1 cellular context compared by ENCODE assay signal in the genomic region with DNA sequence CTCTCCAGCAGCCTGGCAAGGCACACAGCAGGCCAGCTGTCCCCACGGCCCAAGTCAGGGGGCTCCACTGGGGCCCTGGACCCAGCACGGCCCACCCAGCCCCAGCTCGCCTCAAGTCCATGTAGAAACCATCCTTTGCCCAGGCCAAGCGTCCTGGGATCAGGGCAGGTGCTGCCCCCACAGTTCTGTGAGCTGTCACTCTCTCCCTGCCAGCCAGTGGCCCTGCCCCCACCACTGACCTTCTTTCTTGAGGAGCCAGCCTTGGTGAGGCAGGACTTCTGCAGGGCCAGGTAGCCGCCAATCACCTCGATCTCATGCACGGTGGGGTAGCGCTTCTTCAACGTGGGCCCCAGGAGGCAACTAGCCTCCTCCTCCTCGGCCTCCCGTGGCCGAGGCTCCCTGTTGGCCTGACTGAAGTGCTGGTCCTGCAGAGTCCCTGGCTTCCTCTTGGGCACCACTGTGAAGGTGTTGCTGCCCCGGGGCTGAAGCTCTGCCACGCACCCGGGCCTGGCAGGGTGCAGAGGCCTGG.
A peak's percentile ranks its signal among the peaks of the same experiment; 100 is the strongest.
TF ChIP-seq lines count a peak whose summit lies in the region.

No MANE protein-coding gene starts in this region.

TF ChIP-seq in HepG2, 621 proteins besides CTCF, POLR2A, EP300 and RAD21 (continued from another document):
- TF ChIP-seq, protein P1, sequence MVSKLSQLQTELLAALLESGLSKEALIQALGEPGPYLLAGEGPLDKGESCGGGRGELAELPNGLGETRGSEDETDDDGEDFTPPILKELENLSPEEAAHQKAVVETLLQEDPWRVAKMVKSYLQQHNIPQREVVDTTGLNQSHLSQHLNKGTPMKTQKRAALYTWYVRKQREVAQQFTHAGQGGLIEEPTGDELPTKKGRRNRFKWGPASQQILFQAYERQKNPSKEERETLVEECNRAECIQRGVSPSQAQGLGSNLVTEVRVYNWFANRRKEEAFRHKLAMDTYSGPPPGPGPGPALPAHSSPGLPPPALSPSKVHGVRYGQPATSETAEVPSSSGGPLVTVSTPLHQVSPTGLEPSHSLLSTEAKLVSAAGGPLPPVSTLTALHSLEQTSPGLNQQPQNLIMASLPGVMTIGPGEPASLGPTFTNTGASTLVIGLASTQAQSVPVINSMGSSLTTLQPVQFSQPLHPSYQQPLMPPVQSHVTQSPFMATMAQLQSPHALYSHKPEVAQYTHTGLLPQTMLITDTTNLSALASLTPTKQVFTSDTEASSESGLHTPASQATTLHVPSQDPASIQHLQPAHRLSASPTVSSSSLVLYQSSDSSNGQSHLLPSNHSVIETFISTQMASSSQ (IDR thresholded peaks at IDR 0.05; ENCODE audit: low read depth): no peak
- TF ChIP-seq, protein P1 (CRISPR knock-in tag; IDR thresholded peaks at IDR 0.05; ENCODE audit: borderline replicate concordance): no peak
- TF ChIP-seq ZFP90 (CRISPR knock-in tag; IDR thresholded peaks at IDR 0.05; ENCODE audit: borderline replicate concordance): 0 out of 2 replicates have a peak, but pooled peaks have one; percentile 38
- TF ChIP-seq, protein P2, sequence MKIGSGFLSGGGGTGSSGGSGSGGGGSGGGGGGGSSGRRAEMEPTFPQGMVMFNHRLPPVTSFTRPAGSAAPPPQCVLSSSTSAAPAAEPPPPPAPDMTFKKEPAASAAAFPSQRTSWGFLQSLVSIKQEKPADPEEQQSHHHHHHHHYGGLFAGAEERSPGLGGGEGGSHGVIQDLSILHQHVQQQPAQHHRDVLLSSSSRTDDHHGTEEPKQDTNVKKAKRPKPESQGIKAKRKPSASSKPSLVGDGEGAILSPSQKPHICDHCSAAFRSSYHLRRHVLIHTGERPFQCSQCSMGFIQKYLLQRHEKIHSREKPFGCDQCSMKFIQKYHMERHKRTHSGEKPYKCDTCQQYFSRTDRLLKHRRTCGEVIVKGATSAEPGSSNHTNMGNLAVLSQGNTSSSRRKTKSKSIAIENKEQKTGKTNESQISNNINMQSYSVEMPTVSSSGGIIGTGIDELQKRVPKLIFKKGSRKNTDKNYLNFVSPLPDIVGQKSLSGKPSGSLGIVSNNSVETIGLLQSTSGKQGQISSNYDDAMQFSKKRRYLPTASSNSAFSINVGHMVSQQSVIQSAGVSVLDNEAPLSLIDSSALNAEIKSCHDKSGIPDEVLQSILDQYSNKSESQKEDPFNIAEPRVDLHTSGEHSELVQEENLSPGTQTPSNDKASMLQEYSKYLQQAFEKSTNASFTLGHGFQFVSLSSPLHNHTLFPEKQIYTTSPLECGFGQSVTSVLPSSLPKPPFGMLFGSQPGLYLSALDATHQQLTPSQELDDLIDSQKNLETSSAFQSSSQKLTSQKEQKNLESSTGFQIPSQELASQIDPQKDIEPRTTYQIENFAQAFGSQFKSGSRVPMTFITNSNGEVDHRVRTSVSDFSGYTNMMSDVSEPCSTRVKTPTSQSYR (CRISPR knock-in tag; IDR thresholded peaks at IDR 0.05; ENCODE audit: borderline replicate concordance): peak; percentile 40; the same call in 1 of the 2 replicates
- TF ChIP-seq, protein P3, sequence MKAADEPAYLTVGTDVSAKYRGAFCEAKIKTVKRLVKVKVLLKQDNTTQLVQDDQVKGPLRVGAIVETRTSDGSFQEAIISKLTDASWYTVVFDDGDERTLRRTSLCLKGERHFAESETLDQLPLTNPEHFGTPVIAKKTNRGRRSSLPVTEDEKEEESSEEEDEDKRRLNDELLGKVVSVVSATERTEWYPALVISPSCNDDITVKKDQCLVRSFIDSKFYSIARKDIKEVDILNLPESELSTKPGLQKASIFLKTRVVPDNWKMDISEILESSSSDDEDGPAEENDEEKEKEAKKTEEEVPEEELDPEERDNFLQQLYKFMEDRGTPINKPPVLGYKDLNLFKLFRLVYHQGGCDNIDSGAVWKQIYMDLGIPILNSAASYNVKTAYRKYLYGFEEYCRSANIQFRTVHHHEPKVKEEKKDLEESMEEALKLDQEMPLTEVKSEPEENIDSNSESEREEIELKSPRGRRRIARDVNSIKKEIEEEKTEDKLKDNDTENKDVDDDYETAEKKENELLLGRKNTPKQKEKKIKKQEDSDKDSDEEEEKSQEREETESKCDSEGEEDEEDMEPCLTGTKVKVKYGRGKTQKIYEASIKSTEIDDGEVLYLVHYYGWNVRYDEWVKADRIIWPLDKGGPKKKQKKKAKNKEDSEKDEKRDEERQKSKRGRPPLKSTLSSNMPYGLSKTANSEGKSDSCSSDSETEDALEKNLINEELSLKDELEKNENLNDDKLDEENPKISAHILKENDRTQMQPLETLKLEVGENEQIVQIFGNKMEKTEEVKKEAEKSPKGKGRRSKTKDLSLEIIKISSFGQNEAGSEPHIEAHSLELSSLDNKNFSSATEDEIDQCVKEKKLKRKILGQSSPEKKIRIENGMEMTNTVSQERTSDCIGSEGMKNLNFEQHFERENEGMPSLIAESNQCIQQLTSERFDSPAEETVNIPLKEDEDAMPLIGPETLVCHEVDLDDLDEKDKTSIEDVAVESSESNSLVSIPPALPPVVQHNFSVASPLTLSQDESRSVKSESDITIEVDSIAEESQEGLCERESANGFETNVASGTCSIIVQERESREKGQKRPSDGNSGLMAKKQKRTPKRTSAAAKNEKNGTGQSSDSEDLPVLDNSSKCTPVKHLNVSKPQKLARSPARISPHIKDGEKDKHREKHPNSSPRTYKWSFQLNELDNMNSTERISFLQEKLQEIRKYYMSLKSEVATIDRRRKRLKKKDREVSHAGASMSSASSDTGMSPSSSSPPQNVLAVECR (CRISPR knock-in tag; IDR thresholded peaks at IDR 0.05; ENCODE audit: borderline replicate concordance): 0 out of 2 replicates have a peak, but pooled peaks have one; percentile 16
- 0 out of 2 replicates have a peak, but pooled peaks have one; percentile 32 for TF ChIP-seq TP53 (CRISPR knock-in tag; conservative IDR thresholded peaks at IDR 0.05)
- TF ChIP-seq SETDB1 (CRISPR knock-in tag; IDR thresholded peaks at IDR 0.05; ENCODE audit: borderline replicate concordance): no peak
- TF ChIP-seq, protein P4, sequence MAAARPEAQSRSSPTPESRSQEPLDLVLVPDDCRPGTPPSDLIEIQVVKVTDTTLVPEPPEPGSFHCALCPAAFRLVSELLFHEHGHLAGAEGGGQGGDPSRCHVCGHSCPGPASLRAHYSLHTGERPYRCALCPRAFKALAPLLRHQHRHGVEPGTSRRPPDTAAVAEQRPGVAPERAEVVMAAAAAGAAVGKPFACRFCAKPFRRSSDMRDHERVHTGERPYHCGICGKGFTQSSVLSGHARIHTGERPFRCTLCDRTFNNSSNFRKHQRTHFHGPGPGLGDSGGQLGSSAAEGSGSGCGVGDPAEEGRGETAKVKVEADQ (CRISPR knock-in tag; IDR thresholded peaks at IDR 0.05; ENCODE audit: borderline replicate concordance): peak; percentile 45; the same call in 1 of the 2 replicates
- 0 out of 2 replicates have a peak, but pooled peaks have one; percentile 9 for TF ChIP-seq SNAI1 (CRISPR knock-in tag; IDR thresholded peaks at IDR 0.05; ENCODE audit: borderline replicate concordance)
- TF ChIP-seq, protein P5, sequence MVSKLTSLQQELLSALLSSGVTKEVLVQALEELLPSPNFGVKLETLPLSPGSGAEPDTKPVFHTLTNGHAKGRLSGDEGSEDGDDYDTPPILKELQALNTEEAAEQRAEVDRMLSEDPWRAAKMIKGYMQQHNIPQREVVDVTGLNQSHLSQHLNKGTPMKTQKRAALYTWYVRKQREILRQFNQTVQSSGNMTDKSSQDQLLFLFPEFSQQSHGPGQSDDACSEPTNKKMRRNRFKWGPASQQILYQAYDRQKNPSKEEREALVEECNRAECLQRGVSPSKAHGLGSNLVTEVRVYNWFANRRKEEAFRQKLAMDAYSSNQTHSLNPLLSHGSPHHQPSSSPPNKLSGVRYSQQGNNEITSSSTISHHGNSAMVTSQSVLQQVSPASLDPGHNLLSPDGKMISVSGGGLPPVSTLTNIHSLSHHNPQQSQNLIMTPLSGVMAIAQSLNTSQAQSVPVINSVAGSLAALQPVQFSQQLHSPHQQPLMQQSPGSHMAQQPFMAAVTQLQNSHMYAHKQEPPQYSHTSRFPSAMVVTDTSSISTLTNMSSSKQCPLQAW (CRISPR knock-in tag; IDR thresholded peaks at IDR 0.05): 0 out of 2 replicates have a peak, but pooled peaks have one; percentile 34
TF ChIP-seq in HepG2: peak in this region for 25.
